In genomic region chr10:74012480-74012879, GRCh38 we compare ENCODE assay signal across 17 cellular contexts. TPM values are rescaled to one million over a fixed set of nuclear protein-coding genes. Genes with fewer than 3 reads are reported as not detected.
DNase-seq lines count a peak whose midpoint lies in the region; ATAC-seq, FAIRE-seq and TF ChIP-seq lines count a peak whose summit lies in the region.
"Had no signal": no experiment of that assay in that cellular context is flagged by ENCODE, and none has a peak within 500 bp of the region (broad histone marks: within the 10 kb centered on the region; RNA-seq: fewer than 3 reads in every experiment).

No MANE protein-coding gene starts in this region.

- no peak overlapping the region for H2BK120ac ChIP-seq in trophoblast cell (ENCODE audit: insufficient read depth, low read length, poor library complexity)

- 55% methylated on average over 2 of the region's 2 CpGs for WGBS in SK-N-SH (ENCODE audit: low lambda C conversion rate)
- WGBS in trophoblast cell (ENCODE audit: extremely low coverage, insufficient coverage, insufficient read length): no CpG with 5 or more reads among the region's 2 CpGs

- no peak overlapping the region for H3K4me3 Mint-ChIP-seq in activated CD8-positive, alpha-beta T cell treated with anti-CD3 and anti-CD28 coated beads, Interleukin-2, amount 10 ng/mL, durations not matched to agents 7 days and 5 days
- H3K4me3 Mint-ChIP-seq in activated CD8-positive, alpha-beta T cell treated with anti-CD3 and anti-CD28 coated beads for 36 hours: no peak overlapping the region
- H3K4me3 Mint-ChIP-seq: activated CD4-positive, alpha-beta T cell treated with anti-CD3 and anti-CD28 coated beads, Interleukin-2, amount 10 ng/mL, durations not matched to agents 24 days and 14 days; naive B cell had no signal

- intact Hi-C loops in activated CD8-positive, alpha-beta T cell treated with anti-CD3 and anti-CD28 coated beads for 36 hours (cut with micrococcal nuclease): no loop called here

- H3K9me3 ChIP-seq in SK-N-SH (no peaks in the 10 kb centered on the region), keratinocyte (ENCODE audit: control insufficient read depth, low read depth, low read length) (no peaks in the 10 kb centered on the region), stomach smooth muscle (ENCODE audit: control insufficient read depth in 2 of 2, low read length in 2 of 2) (no peaks in the 10 kb centered on the region), trophoblast cell (ENCODE audit: insufficient read depth, low read depth, low read length) (no peaks in the 10 kb centered on the region)
- H3K9me3 ChIP-seq: suprapubic skin had no signal

- no peak overlapping the region for H2AFZ ChIP-seq in SK-N-SH (ENCODE audit: low read depth)
- no peak overlapping the region for H2AFZ ChIP-seq in keratinocyte (ENCODE audit: control insufficient read depth, low read length)
- no peak overlapping the region for H2AFZ ChIP-seq in trophoblast cell (ENCODE audit: insufficient read depth, low read length, poor library complexity)

- no peak overlapping the region for H3K9ac ChIP-seq in SK-N-SH
- no peak overlapping the region for H3K9ac ChIP-seq in keratinocyte (ENCODE audit: control insufficient read depth, extremely low read depth, insufficient read depth, low read length)
- H3K9ac ChIP-seq in stomach smooth muscle (ENCODE audit: low read length in 2 of 2): no peak overlapping the region
- H3K9ac ChIP-seq in trophoblast cell (ENCODE audit: low read length): no peak overlapping the region

- peaks cover 0 to 23% of the 10 kb centered on the region in 2 experiments for H3K36me3 ChIP-seq in SK-N-SH (replicated peaks in 1 of 2; ENCODE audit: control insufficient read depth in 1 of 2, insufficient read depth in 2 of 2, low read length in 1 of 2)
- peaks cover 4% of the 10 kb centered on the region in 2 experiments for H3K36me3 ChIP-seq in keratinocyte (ENCODE audit: control insufficient read depth in 2 of 2, extremely low read depth in 1 of 2, insufficient read depth in 2 of 2, low read length in 2 of 2)
- H3K36me3 ChIP-seq in stomach smooth muscle (ENCODE audit: control insufficient read depth in 2 of 2, insufficient read depth in 2 of 2, low read length in 2 of 2): no peaks in the 10 kb centered on the region
- peaks cover 6 to 8% of the 10 kb centered on the region in 2 experiments for H3K36me3 ChIP-seq in trophoblast cell (ENCODE audit: control insufficient read depth in 1 of 2, insufficient read depth in 2 of 2, low read length in 2 of 2)
- H3K36me3 ChIP-seq: suprapubic skin had no signal

- peaks cover 37% of the 10 kb centered on the region for H3K4me1 Mint-ChIP-seq in activated CD8-positive, alpha-beta T cell treated with anti-CD3 and anti-CD28 coated beads, Interleukin-2, amount 10 ng/mL, durations not matched to agents 7 days and 5 days (ENCODE audit: low read depth)
- peaks cover 30% of the 10 kb centered on the region for H3K4me1 Mint-ChIP-seq in activated CD8-positive, alpha-beta T cell treated with anti-CD3 and anti-CD28 coated beads for 36 hours (ENCODE audit: low read depth)

- no peak for TF ChIP-seq RAD21 in SK-N-SH (IDR thresholded peaks at IDR 0.05; ENCODE audit: low read length)

- no peak overlapping the region for H4K91ac ChIP-seq in trophoblast cell (ENCODE audit: low read depth, low read length)

- dilution Hi-C loops in keratinocyte (cut with MboI; ENCODE audit: extremely low pct_ligation_motif_present, low sequenced_read_pairs): no loop called here

- no peaks in the 10 kb centered on the region for H3K9me3 Mint-ChIP-seq in activated CD8-positive, alpha-beta T cell treated with anti-CD3 and anti-CD28 coated beads, Interleukin-2, amount 10 ng/mL, durations not matched to agents 7 days and 5 days (ENCODE audit: insufficient read depth)
- no peaks in the 10 kb centered on the region for H3K9me3 Mint-ChIP-seq in activated CD8-positive, alpha-beta T cell treated with anti-CD3 and anti-CD28 coated beads for 36 hours
- H3K9me3 Mint-ChIP-seq: activated CD4-positive, alpha-beta T cell treated with anti-CD3 and anti-CD28 coated beads, Interleukin-2, amount 10 ng/mL, durations not matched to agents 24 days and 14 days; naive B cell had no signal

- no peaks in the 10 kb centered on the region for H3K79me1 ChIP-seq in trophoblast cell (ENCODE audit: low read length)

- POLR2A ChIA-PET in activated CD8-positive, alpha-beta T cell treated with anti-CD3 and anti-CD28 coated beads, Interleukin-2, amount 10 ng/mL, durations not matched to agents 7 days and 5 days (lab: Charles Lee): interaction anchor here (1.0 kb wide), 1 partner anchor 15 kb away, joined by 3 read pairs; no protein-coding TSS in a partner anchor
- POLR2A ChIA-PET in activated CD8-positive, alpha-beta T cell treated with anti-CD3 and anti-CD28 coated beads for 36 hours (lab: Charles Lee): interaction anchor here (1.0 kb wide), 1 partner anchor 14 kb away, joined by 4 read pairs; no protein-coding TSS in a partner anchor
- POLR2A ChIA-PET in SK-N-SH (lab: Yijun Ruan, JAX): no interaction called here

- ATAC-seq in activated CD8-positive, alpha-beta T cell treated with anti-CD3 and anti-CD28 coated beads, Interleukin-2, amount 10 ng/mL, durations not matched to agents 7 days and 5 days: no peak
- no peak for ATAC-seq in activated CD8-positive, alpha-beta T cell treated with anti-CD3 and anti-CD28 coated beads for 36 hours

- H3K14ac ChIP-seq in trophoblast cell (ENCODE audit: low read length): no peak overlapping the region

- H3K36me3 Mint-ChIP-seq in activated CD8-positive, alpha-beta T cell treated with anti-CD3 and anti-CD28 coated beads, Interleukin-2, amount 10 ng/mL, durations not matched to agents 7 days and 5 days (ENCODE audit: low read depth): peaks cover 3% of the 10 kb centered on the region
- no peaks in the 10 kb centered on the region for H3K36me3 Mint-ChIP-seq in activated CD8-positive, alpha-beta T cell treated with anti-CD3 and anti-CD28 coated beads for 36 hours (ENCODE audit: low read depth)

- CTCF ChIA-PET in activated CD8-positive, alpha-beta T cell treated with anti-CD3 and anti-CD28 coated beads, Interleukin-2, amount 10 ng/mL, durations not matched to agents 7 days and 5 days (lab: Charles Lee): interaction anchor here (1.0 to 2.6 kb wide), 6 partner anchors 11 to 72 kb away, joined by 3 to 9 read pairs (median 4); no protein-coding TSS in a partner anchor
- CTCF ChIA-PET in activated CD8-positive, alpha-beta T cell treated with anti-CD3 and anti-CD28 coated beads for 36 hours (lab: Charles Lee): interaction anchor here (1.2 kb wide), 1 partner anchor 72 kb away, joined by 5 read pairs; no protein-coding TSS in a partner anchor
- CTCF ChIA-PET in SK-N-SH (lab: Yijun Ruan, JAX): interaction anchor here (0.9 to 2.0 kb wide), 5 partner anchors 8 to 72 kb away, joined by 3 to 7 read pairs (median 3); no protein-coding TSS in a partner anchor

- H2BK12ac ChIP-seq in trophoblast cell (ENCODE audit: low read length): no peak overlapping the region

- H3K27me3 ChIP-seq in SK-N-SH (ENCODE audit: insufficient read depth): no peaks in the 10 kb centered on the region
- H3K27me3 ChIP-seq in keratinocyte (ENCODE audit: control insufficient read depth, extremely low read depth, insufficient read depth, low read length): no peaks in the 10 kb centered on the region
- H3K27me3 ChIP-seq in stomach smooth muscle (ENCODE audit: control insufficient read depth in 1 of 2, insufficient read depth in 2 of 2, low read length in 2 of 2): no peaks in the 10 kb centered on the region
- no peaks in the 10 kb centered on the region for H3K27me3 ChIP-seq in trophoblast cell (ENCODE audit: insufficient read depth, low read length)
- H3K27me3 ChIP-seq: suprapubic skin had no signal

- peak; percentile 9 for FAIRE-seq in keratinocyte (lab: Jason Lieb, UNC)
- FAIRE-seq: A204.1, endometrium had no signal

- no peak overlapping the region for H3K18ac ChIP-seq in trophoblast cell (ENCODE audit: low read length)

- TF ChIP-seq CTCF in activated CD8-positive, alpha-beta T cell treated with anti-CD3 and anti-CD28 coated beads for 36 hours (IDR thresholded peaks at IDR 0.05): no peak
- TF ChIP-seq CTCF in SK-N-SH (IDR thresholded peaks at IDR 0.05) (no peak), keratinocyte (optimal IDR thresholded peaks at IDR 0.05 in 1 of 3, IDR thresholded peaks at IDR 0.05 in 1 of 3, conservative IDR thresholded peaks at IDR 0.05 in 1 of 3; ENCODE audit: extremely low read depth in 1 of 3, insufficient read depth in 2 of 3, low read length in 3 of 3) (no peak)

- H3K4me1 ChIP-seq in SK-N-SH (ENCODE audit: control insufficient read depth in 1 of 2, insufficient read depth in 2 of 2, low read depth in 1 of 2, low read length in 1 of 2) (peaks cover 3 to 61% of the 10 kb centered on the region in 2 experiments), keratinocyte (ENCODE audit: control insufficient read depth, extremely low read depth, insufficient read depth, low read length) (peaks cover 27% of the 10 kb centered on the region), stomach smooth muscle (ENCODE audit: control insufficient read depth, insufficient read depth, low read length) (peaks cover 18% of the 10 kb centered on the region), trophoblast cell (ENCODE audit: control insufficient read depth in 1 of 2, insufficient read depth in 2 of 2, low read length in 2 of 2) (no peaks in the 10 kb centered on the region)

- H4K8ac ChIP-seq in trophoblast cell (ENCODE audit: low read depth, low read length): no peak overlapping the region

- no peak for TF ChIP-seq EP300 in SK-N-SH (IDR thresholded peaks at IDR 0.05; ENCODE audit: borderline replicate concordance in 1 of 2, low read depth in 1 of 2, low read length in 1 of 2)

- H3K27ac ChIP-seq in SK-N-SH (ENCODE audit: low read depth in 2 of 2, low read length in 1 of 2) (peak overlapping the region; percentile 26 to 93; a peak in 3 of 4 replicates), keratinocyte (ENCODE audit: control insufficient read depth, insufficient read depth, low read length) (no peak overlapping the region), stomach smooth muscle (ENCODE audit: low read length) (peak overlapping the region; percentile 18), trophoblast cell (ENCODE audit: low read depth, low read length) (no peak overlapping the region)
- H3K27ac ChIP-seq: suprapubic skin had no signal

- H3K4me2 ChIP-seq in SK-N-SH (peak overlapping the region; percentile 46), keratinocyte (ENCODE audit: control insufficient read depth, extremely low read depth, insufficient read depth, low read depth, low read length) (no peak overlapping the region), trophoblast cell (ENCODE audit: low read length) (no peak overlapping the region)

- H4K20me1 ChIP-seq in SK-N-SH (ENCODE audit: insufficient read depth) (peaks cover 91% of the 10 kb centered on the region), keratinocyte (ENCODE audit: control insufficient read depth, extremely low read depth, insufficient read depth, low read length) (peaks cover 3% of the 10 kb centered on the region)

- H3K79me2 ChIP-seq in SK-N-SH (ENCODE audit: insufficient read depth) (peaks cover 97% of the 10 kb centered on the region), keratinocyte (ENCODE audit: control insufficient read depth, insufficient read depth, low read length) (peaks cover 92% of the 10 kb centered on the region), trophoblast cell (ENCODE audit: control insufficient read depth, insufficient read depth, low read length, poor library complexity) (peaks cover 11% of the 10 kb centered on the region)

- H3F3A ChIP-seq in SK-N-SH (replicated peaks; ENCODE audit: insufficient read depth): peaks cover 57% of the 10 kb centered on the region

- H3K27me3 Mint-ChIP-seq in activated CD8-positive, alpha-beta T cell treated with anti-CD3 and anti-CD28 coated beads, Interleukin-2, amount 10 ng/mL, durations not matched to agents 7 days and 5 days (ENCODE audit: low read depth): no peaks in the 10 kb centered on the region
- H3K27me3 Mint-ChIP-seq in activated CD8-positive, alpha-beta T cell treated with anti-CD3 and anti-CD28 coated beads for 36 hours: no peaks in the 10 kb centered on the region
- H3K27me3 Mint-ChIP-seq: activated CD4-positive, alpha-beta T cell treated with anti-CD3 and anti-CD28 coated beads, Interleukin-2, amount 10 ng/mL, durations not matched to agents 24 days and 14 days; naive B cell had no signal

- no peaks in the 10 kb centered on the region for H3K9me2 ChIP-seq in SK-N-SH

- DNase-seq in activated CD8-positive, alpha-beta T cell treated with anti-CD3 and anti-CD28 coated beads, Interleukin-2, amount 10 ng/mL, durations not matched to agents 7 days and 5 days: peak; percentile 27
- no peak for DNase-seq in activated CD8-positive, alpha-beta T cell treated with anti-CD3 and anti-CD28 coated beads for 36 hours
- DNase-seq in SK-N-SH (no peak), keratinocyte (ENCODE audit: low read depth, low spot score) (no peak), trophoblast cell (no peak), ecto neural progenitor cell (ENCODE audit: low spot score) (no peak), NCI-H2107 (lab: John Stamatoyannopoulos, UW) (no peak)
- DNase-seq: activated CD4-positive, alpha-beta T cell treated with anti-CD3 and anti-CD28 coated beads, Interleukin-2, amount 10 ng/mL, durations not matched to agents 24 days and 14 days; glutamatergic neuron; naive B cell; NCI-H2227 treated with DMSO at 0.1 percent for 48 hours; T-helper 1 cell had no signal

- no peak overlapping the region for H3K4me3 ChIP-seq in SK-N-SH (ENCODE audit: low read depth in 2 of 2, low read length in 1 of 2)
- no peak overlapping the region for H3K4me3 ChIP-seq in keratinocyte (ENCODE audit: control insufficient read depth in 2 of 3, extremely low read depth in 1 of 3, insufficient read depth in 2 of 3, low read depth in 1 of 3, low read length in 3 of 3)
- no peak overlapping the region for H3K4me3 ChIP-seq in stomach smooth muscle (ENCODE audit: low read length in 2 of 2)
- no peak overlapping the region for H3K4me3 ChIP-seq in trophoblast cell (ENCODE audit: low read depth, low read length)
- H3K4me3 ChIP-seq: skin epidermis, suprapubic skin had no signal

- peaks cover 3% of the 10 kb centered on the region for H3K9me1 ChIP-seq in keratinocyte (ENCODE audit: control insufficient read depth, extremely low read depth, insufficient read depth, low read length)

- H2AK5ac ChIP-seq in trophoblast cell (ENCODE audit: low read length): no peak overlapping the region

- no peak overlapping the region for H3K4ac ChIP-seq in trophoblast cell (ENCODE audit: low read depth, low read length)

- H4K12ac ChIP-seq in trophoblast cell (ENCODE audit: low read depth, low read length): no peak overlapping the region

- H3K27ac Mint-ChIP-seq in activated CD8-positive, alpha-beta T cell treated with anti-CD3 and anti-CD28 coated beads, Interleukin-2, amount 10 ng/mL, durations not matched to agents 7 days and 5 days: peak overlapping the region; percentile 36
- H3K27ac Mint-ChIP-seq in activated CD8-positive, alpha-beta T cell treated with anti-CD3 and anti-CD28 coated beads for 36 hours: no peak overlapping the region
- H3K27ac Mint-ChIP-seq: activated CD4-positive, alpha-beta T cell treated with anti-CD3 and anti-CD28 coated beads, Interleukin-2, amount 10 ng/mL, durations not matched to agents 24 days and 14 days; naive B cell had no signal

- no peak overlapping the region for H3K23ac ChIP-seq in trophoblast cell (ENCODE audit: low read length)

- H2BK5ac ChIP-seq in trophoblast cell (ENCODE audit: low read depth, low read length, poor library complexity): no peak overlapping the region

RNA-seq across cellular contexts. Expression of gene VCL, which starts 14.6 kb away (rescaled TPM):
- total RNA-seq in activated CD8-positive, alpha-beta T cell treated with anti-CD3 and anti-CD28 coated beads, Interleukin-2, amount 10 ng/mL, durations not matched to agents 7 days and 5 days: 10 to 100 TPM; 31.2 to 33.2 TPM
- 10 to 100 TPM; 16.9 to 17.7 TPM for total RNA-seq in activated CD8-positive, alpha-beta T cell treated with anti-CD3 and anti-CD28 coated beads for 36 hours
- polyA plus RNA-seq in SK-N-SH (2012; rRNA removed) (147 and 190 TPM in 2 replicates), keratinocyte (92.1 to 106 TPM (median 102 TPM) in 3 replicates)
- polyA plus RNA-seq in SK-N-SH (2012; cell fraction: cytosol; rRNA removed): 125 and 144 TPM in 2 replicates
- 170 and 281 TPM in 2 replicates for polyA plus RNA-seq in SK-N-SH (2012; cell fraction: nucleus; rRNA removed)
- 27.2 TPM for polyA plus RNA-seq in keratinocyte (2011; ENCODE audit: low read depth)
- 31.6 and 47.9 TPM in 2 replicates for polyA plus RNA-seq in keratinocyte (2011; cell fraction: cytosol; rRNA removed)
- polyA plus RNA-seq in keratinocyte (2011; cell fraction: nucleus; rRNA removed): 238 and 259 TPM in 2 replicates
- 19.1 and 101 TPM in 2 replicates for polyA plus RNA-seq in keratinocyte (2012; ENCODE audit: low replicate concordance)
- polyA minus RNA-seq in keratinocyte: 77.4 to 161 TPM (median 129 TPM) in 3 replicates
- polyA minus RNA-seq in keratinocyte (2011; cell fraction: cytosol; rRNA and poly(A)+ RNA removed): 78.3 TPM
- 257 and 336 TPM in 2 replicates for polyA minus RNA-seq in keratinocyte (2011; cell fraction: nucleus; rRNA and poly(A)+ RNA removed)
- 100 and 103 TPM in 2 replicates for polyA plus RNA-seq in trophoblast cell (2013)

Comparison
In these comparisons a context has a peak if more than half of its experiments do, and no peak if none do; other contexts are left out.
1. H3K27ac ChIP-seq: peak in SK-N-SH (2 of 2) and stomach smooth muscle (single experiment); none in keratinocyte (single experiment) and trophoblast cell (single experiment).